ENCODE assay signal across 8 cellular contexts in the genomic region with DNA sequence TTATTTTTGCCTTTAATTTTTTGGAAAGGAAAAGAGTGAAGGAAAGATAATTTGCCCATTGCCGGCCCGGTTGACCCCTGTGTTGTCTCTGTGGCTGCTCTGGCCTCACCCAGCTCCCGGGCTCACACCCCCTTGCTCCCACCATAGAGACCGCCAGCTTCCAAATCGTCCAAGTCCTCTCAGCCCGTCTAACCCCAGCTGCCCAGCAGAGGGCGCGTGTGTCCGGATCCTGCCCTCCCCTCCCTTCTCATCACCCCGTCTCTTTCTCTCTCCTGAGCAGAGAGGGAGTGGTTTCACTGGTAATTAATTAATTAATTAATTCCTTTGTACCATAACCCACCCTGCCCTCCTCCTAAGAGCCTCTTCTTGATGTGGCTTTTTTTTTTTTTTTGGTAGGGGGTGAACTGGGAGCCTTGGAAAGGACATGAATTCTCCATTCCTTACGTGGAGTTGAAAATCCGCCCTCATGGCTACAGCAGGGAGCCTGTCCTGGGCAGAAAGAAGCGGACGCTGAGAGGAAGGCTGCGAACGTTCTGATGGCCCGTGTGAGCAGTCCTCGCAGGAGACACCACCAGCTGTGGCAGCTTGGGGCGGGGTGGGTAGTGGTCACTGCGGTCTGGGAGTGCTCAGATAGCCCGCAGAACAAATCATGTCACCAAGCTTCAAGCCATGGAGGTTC. TPM values are rescaled to one million over a fixed set of nuclear protein-coding genes. Genes with fewer than 3 reads are reported as not detected.
DNase-seq lines count a peak whose midpoint lies in the region; ATAC-seq and TF ChIP-seq lines count a peak whose summit lies in the region.

No MANE protein-coding gene starts in this region.

- TF ChIP-seq CTCF in 22Rv1 (IDR thresholded peaks at IDR 0.05) (peak; percentile 99), GM13977 (IDR thresholded peaks at IDR 0.05; ENCODE audit: extremely low read depth, insufficient read depth, missing control alignments) (peak; percentile 94), Panc1 (IDR thresholded peaks at IDR 0.05) (peak; percentile 96), fibroblast of pulmonary artery (IDR thresholded peaks at IDR 0.05; ENCODE audit: low read length, missing control alignments) (peak; percentile 97), testis (IDR thresholded peaks at IDR 0.05) (peak; percentile 27 to 83 (median 69))

- no peaks in the 10 kb centered on the region for H3K79me1 ChIP-seq in neuronal stem cell (ENCODE audit: low read depth, low read length)

- H3K4me1 ChIP-seq in HUES64 (ENCODE audit: insufficient read depth, low read length) = peaks cover 8% of the 10 kb centered on the region; the same call in 1 of the 2 replicates
- H3K4me1 ChIP-seq in Panc1 (ENCODE audit: control insufficient read depth, insufficient read depth, low read length) = no peaks in the 10 kb centered on the region
- peaks cover 0 to 2% of the 10 kb centered on the region in 2 donors for H3K4me1 ChIP-seq in neuronal stem cell (ENCODE audit: control insufficient read depth in 2 of 2, insufficient read depth in 1 of 2, low read depth in 1 of 2, low read length in 2 of 2)
- H3K4me1 ChIP-seq in testis = no peaks in the 10 kb centered on the region

- H3K9ac ChIP-seq in HUES64 (ENCODE audit: low read depth, low read length) (peak overlapping the region; percentile 48; the same call in 1 of the 2 replicates), neuronal stem cell (ENCODE audit: low read depth, low read length, poor library complexity) (no peak overlapping the region)

- H4K8ac ChIP-seq in neuronal stem cell (ENCODE audit: low read depth, low read length) = peak overlapping the region; percentile 68

- no peak overlapping the region for H3K4ac ChIP-seq in neuronal stem cell (ENCODE audit: low read length)

- no peak overlapping the region for H2BK120ac ChIP-seq in neuronal stem cell (ENCODE audit: low read depth, low read length)

- H3K27ac ChIP-seq in 22Rv1 (0 out of 2 replicates have a peak overlapping the region, but pooled peaks have one; percentile 8), HUES64 (ENCODE audit: low read depth, low read length) (no peak overlapping the region), Panc1 (ENCODE audit: low read length) (no peak overlapping the region), neuronal stem cell (replicated peaks; ENCODE audit: low read length) (no peak overlapping the region), testis (no peak overlapping the region)

- no peak overlapping the region for H2BK12ac ChIP-seq in neuronal stem cell (ENCODE audit: low read length)

- peak; percentile 74 for DNase-seq in GM13977 (ENCODE audit: low spot score)
- no peak for DNase-seq in Panc1 (ENCODE audit: low read depth, low spot score)
- DNase-seq in activated T-cell treated with anti-CD3 and anti-CD28 coated beads, Interleukin-2, amount 50 U/mL, for 48 hours = peak; percentile 79 to 83
- DNase-seq in fibroblast of pulmonary artery (ENCODE audit: low read depth) = peak; percentile 60
- DNase-seq in neuronal stem cell (ENCODE audit: low spot score) = peak; percentile 65
- peak; percentile 84 for DNase-seq in testis

- H2AFZ ChIP-seq in neuronal stem cell (ENCODE audit: low read length) = no peak overlapping the region

- 44% methylated on average over 17 of the region's 21 CpGs for WGBS in HUES64
- no CpG with 5 or more reads among the region's 21 CpGs for WGBS in neuronal stem cell (ENCODE audit: extremely low coverage in 2 of 2, insufficient read length in 2 of 2, insufficient replicate concordance in 1 of 2), 2 donors
- WGBS in testis, 2 donors = 26 to 31% methylated on average over 21 of the region's 21 CpGs

- no peak overlapping the region for H2AK5ac ChIP-seq in neuronal stem cell (ENCODE audit: low read depth, low read length)

- H3K36me3 ChIP-seq in HUES64 (ENCODE audit: insufficient read depth, low read length) = no peaks in the 10 kb centered on the region
- H3K36me3 ChIP-seq in Panc1 (ENCODE audit: control insufficient read depth, insufficient read depth, low read length) = no peaks in the 10 kb centered on the region
- H3K36me3 ChIP-seq in neuronal stem cell (replicated peaks in 1 of 2; ENCODE audit: control insufficient read depth in 2 of 2, insufficient read depth in 2 of 2, low read length in 2 of 2) = no peaks in the 10 kb centered on the region
- H3K36me3 ChIP-seq in testis (ENCODE audit: low read depth, missing control alignments) = no peaks in the 10 kb centered on the region

- H3K4me3 ChIP-seq in HUES64 (ENCODE audit: low read length) (peak overlapping the region; percentile 38), Panc1 (ENCODE audit: low read depth in 2 of 2, low read length in 2 of 2) (peak overlapping the region in 1 of 2 experiments; percentile 25; a peak in 1 of 4 replicates), fibroblast of pulmonary artery (replicated peaks; ENCODE audit: low read depth, low read length) (no peak overlapping the region), neuronal stem cell (ENCODE audit: low read length in 2 of 2) (no peak overlapping the region), testis (peak overlapping the region; percentile 10 to 15)

- ATAC-seq in Panc1 = peak; percentile 92

- CTCF ChIA-PET in Panc1 (lab: Charles Lee) = interaction anchor here (0.7 to 1.7 kb wide), 6 partner anchors 8 to 1944 kb away, joined by 3 to 13 read pairs (median 5); no protein-coding TSS in a partner anchor

- no TSS peak for BruUV-seq in Panc1 (replicated peaks; lab: Mats Ljungman, UMichigan)

- no peak overlapping the region for H3K23ac ChIP-seq in neuronal stem cell (ENCODE audit: low read depth, low read length, poor library complexity)

- H3K4me2 ChIP-seq in neuronal stem cell (ENCODE audit: insufficient read depth, low read length, poor library complexity, severe bottlenecking) = no peak overlapping the region

- no peaks in the 10 kb centered on the region for H3K9me3 ChIP-seq in HUES64 (ENCODE audit: insufficient read depth, low read depth, low read length)
- H3K9me3 ChIP-seq in Panc1 (ENCODE audit: control insufficient read depth, insufficient read depth, low read depth, low read length) = no peaks in the 10 kb centered on the region
- H3K9me3 ChIP-seq in neuronal stem cell (replicated peaks in 1 of 2; ENCODE audit: control insufficient read depth in 2 of 2, insufficient read depth in 1 of 2, low read depth in 1 of 2, low read length in 2 of 2) = no peaks in the 10 kb centered on the region
- H3K9me3 ChIP-seq in testis = no peaks in the 10 kb centered on the region

- no peak overlapping the region for H2BK5ac ChIP-seq in neuronal stem cell (ENCODE audit: low read length)

- H3K27me3 ChIP-seq in HUES64 (ENCODE audit: insufficient read depth, low read length) = peaks cover 13% of the 10 kb centered on the region
- peaks cover 19% of the 10 kb centered on the region for H3K27me3 ChIP-seq in Panc1 (ENCODE audit: control insufficient read depth, insufficient read depth, low read length)
- peaks cover 0 to 14% (median 0%) of the 10 kb centered on the region in 3 experiments for H3K27me3 ChIP-seq in neuronal stem cell (ENCODE audit: control insufficient read depth in 3 of 3, insufficient read depth in 3 of 3, low read depth in 1 of 3, low read length in 3 of 3)
- no peaks in the 10 kb centered on the region for H3K27me3 ChIP-seq in testis

- no peak overlapping the region for H4K91ac ChIP-seq in neuronal stem cell (ENCODE audit: low read depth, low read length, poor library complexity)

- in situ Hi-C loops in GM13977 (cut with MboI; ENCODE audit: low pct_unique_long_range_greater_than_20kb, low sequenced_read_pairs, unreplicated experiment) = loop anchor here (10.0 to 25.0 kb wide), 2 partner anchors 122 to 359 kb away; partner anchors contain the start of gene MRPS14
- in situ Hi-C loops in Panc1 (cut with HindIII; ENCODE audit: low pct_unique_long_range_greater_than_20kb, low sequenced_read_pairs) = no loop called here

- H3K14ac ChIP-seq in neuronal stem cell (ENCODE audit: low read length) = peak overlapping the region; percentile 74

- POLR2A ChIA-PET in Panc1 (lab: Charles Lee) = no interaction called here

- TF ChIP-seq POLR2A in testis (IDR thresholded peaks at IDR 0.05) = no peak

- intact Hi-C loops in Panc1 (cut with micrococcal nuclease; ENCODE audit: unreplicated experiment) = no loop called here
- intact Hi-C loops in testis (cut with DNase I; ENCODE audit: low total_unique reads) = no loop called here

- peak overlapping the region; percentile 64 for H3K18ac ChIP-seq in neuronal stem cell (ENCODE audit: low read length)

- H2BK15ac ChIP-seq in neuronal stem cell (ENCODE audit: low read length) = no peak overlapping the region

RNA-seq across cellular contexts. Expression of gene KIAA0040, which starts 45.9 kb away (rescaled TPM):
- polyA plus RNA-seq in HUES64 (2013, experiment 1 of 2) = 3.7 TPM
- polyA plus RNA-seq in HUES64 (2013, experiment 2 of 2) = 4.2 TPM
- 0.31 TPM for total RNA-seq in Panc1 (2021; ENCODE audit: unreplicated experiment)
- not detected for polyA plus RNA-seq in Panc1 (2012; ENCODE audit: insufficient read length)
- polyA plus RNA-seq in neuronal stem cell (2013, experiment 1 of 2) = not detected
- polyA plus RNA-seq in neuronal stem cell (2013, experiment 2 of 2) = 0.01 TPM
- 1 to 10 TPM; 5.8 to 8.2 TPM for total RNA-seq in testis
- polyA plus RNA-seq in testis (ENCODE audit: insufficient read depth, low read depth, low replicate concordance) = 10.3 TPM

Comparison
In these comparisons a context has a peak if more than half of its experiments do, and no peak if none do; other contexts are left out.
1. H3K4me3 ChIP-seq: peak in HUES64 (single experiment) and testis (2 of 2); none in fibroblast of pulmonary artery (single experiment) and neuronal stem cell (0 of 2).
2. Peak in every context shown above with its lines, with median percentiles within 50 percentile points of each other: CTCF ChIP-seq.